In genomic region chr11:88193278-88193677, GRCh38 we compare ENCODE assay signal across 15 cellular contexts.
"Had no signal": no experiment of that assay in that cellular context is flagged by ENCODE, and none has a peak within 500 bp of the region (broad histone marks: within the 10 kb centered on the region; RNA-seq: fewer than 3 reads in every experiment).

No MANE protein-coding gene starts in this region.

- ATAC-seq: activated naive CD4-positive, alpha-beta T cell treated with anti-CD3 and anti-CD28 coated beads, Interleukin-2, amount 50 U/mL, for 72 hours; effector memory CD8-positive, alpha-beta T cell had no signal

- DNase-seq: activated B cell treated with CpG ODN at 0.5 μM for 24 hours; activated CD4-positive, alpha-beta memory T cell treated with anti-CD3 and anti-CD28 coated beads for 36 hours; activated CD4-positive, alpha-beta T cell treated with anti-CD3 and anti-CD28 coated beads for 4 hours; activated gamma-delta T cell treated with Interleukin-2 at 50 U/mL for 16 hours; activated T-cell treated with anti-CD3 and anti-CD28 coated beads for 4 hours; adrenal gland; effector memory CD8-positive, alpha-beta T cell; esophagus squamous epithelium; immature natural killer cell; stimulated activated CD4-positive, alpha-beta T cell treated with anti-CD3 and anti-CD28 coated beads, Interleukin-2, amount 100 ng/mL, for 24 hours; stimulated activated naive CD4-positive, alpha-beta T cell treated with Interleukin-2 at 50 U/mL for 16 hours; uterus had no signal

- H3K27me3 ChIP-seq: adrenal gland, cardiac muscle cell, esophagus squamous epithelium, tibial nerve, uterus had no signal

- H3K36me3 ChIP-seq: adrenal gland, cardiac muscle cell, esophagus squamous epithelium, tibial nerve, uterus had no signal

- H3K4me3 ChIP-seq: adrenal gland, cardiac muscle cell, esophagus squamous epithelium, tibial nerve, uterus had no signal
